ENCODE assay signal across 17 cellular contexts in genomic region chr1:202361224-202361623, GRCh38. TPM values are rescaled to one million over a fixed set of nuclear protein-coding genes. Genes with fewer than 3 reads are reported as not detected.
A peak's percentile ranks its signal among the peaks of the same experiment; 100 is the strongest.
DNase-seq lines count a peak whose midpoint lies in the region; ATAC-seq, FAIRE-seq and TF ChIP-seq lines count a peak whose summit lies in the region.
"Had no signal": no experiment of that assay in that cellular context is flagged by ENCODE, and none has a peak within 500 bp of the region (broad histone marks: within the 10 kb centered on the region; RNA-seq: fewer than 3 reads in every experiment).

No MANE protein-coding gene starts in this region.

- H3K79me2 ChIP-seq in H9 (ENCODE audit: insufficient read depth, low read length) (no peaks in the 10 kb centered on the region), SK-N-SH (ENCODE audit: insufficient read depth) (peaks cover 8% of the 10 kb centered on the region)

- H3K4me1 ChIP-seq in H9 (ENCODE audit: insufficient read depth, low read length) (peaks cover 3% of the 10 kb centered on the region; the same call in 1 of the 2 replicates), iPS-18a (ENCODE audit: control insufficient read depth, low read depth, low read length) (peaks cover 39% of the 10 kb centered on the region), SK-N-SH (ENCODE audit: control insufficient read depth in 1 of 2, insufficient read depth in 2 of 2, low read depth in 1 of 2, low read length in 1 of 2) (no peaks in the 10 kb centered on the region), tibial artery (peaks cover 0 to 19% (median 9%) of the 10 kb centered on the region in 4 donors)

- H3K4ac ChIP-seq in H9 (ENCODE audit: low read depth, low read length): no peak overlapping the region

- H2BK120ac ChIP-seq in H9 (ENCODE audit: low read depth, low read length, poor library complexity, severe bottlenecking): no peak overlapping the region

- CTCF ChIA-PET in WTC11 (lab: Charles Lee) (interaction anchor here (1.1 kb wide), 1 partner anchor 168 kb away, joined by 3 read pairs; no protein-coding TSS in a partner anchor), SK-N-SH (lab: Yijun Ruan, JAX) (interaction anchor here (0.9 kb wide), 1 partner anchor 12 kb away, joined by 3 read pairs; no protein-coding TSS in a partner anchor)

- no peak overlapping the region for H2BK5ac ChIP-seq in H9 (ENCODE audit: insufficient read length, low read length)

- H2AK5ac ChIP-seq in H9 (ENCODE audit: insufficient read length, low read length): no peak overlapping the region

- peaks cover 6% of the 10 kb centered on the region for H3K23me2 ChIP-seq in H9 (ENCODE audit: insufficient read length, low read depth, low read length, poor library complexity, severe bottlenecking)

- H3K9me3 ChIP-seq in H9 (ENCODE audit: control insufficient read depth, low read depth, low read length) (no peaks in the 10 kb centered on the region), iPS-18a (ENCODE audit: control insufficient read depth, low read depth, low read length) (peaks cover 2% of the 10 kb centered on the region), SK-N-SH (no peaks in the 10 kb centered on the region), tibial artery (no peaks in the 10 kb centered on the region)
- H3K9me3 ChIP-seq: BLaER1 had no signal

- no peak overlapping the region for H2BK15ac ChIP-seq in H9 (ENCODE audit: low read depth, low read length)

- H4K91ac ChIP-seq in H9 (ENCODE audit: insufficient read length, low read depth, low read length): no peak overlapping the region

- peaks cover 0 to 9% (median 4%) of the 10 kb centered on the region in 3 experiments; a peak in 3 of 7 replicates for H3K36me3 Mint-ChIP-seq in H9 (ENCODE audit: insufficient read depth in 1 of 3, low read depth in 3 of 3)
- H3K36me3 Mint-ChIP-seq in WTC11: peaks cover 12% of the 10 kb centered on the region
- H3K36me3 Mint-ChIP-seq: CD8-positive, alpha-beta T cell had no signal

- no peak overlapping the region for H3T11ph ChIP-seq in H9 (ENCODE audit: low read length)

- H3F3A ChIP-seq in SK-N-SH (replicated peaks; ENCODE audit: insufficient read depth): peaks cover 5% of the 10 kb centered on the region

- H3K36me3 ChIP-seq in iPS-18a (ENCODE audit: control insufficient read depth, low read depth, low read length): no peaks in the 10 kb centered on the region
- H3K36me3 ChIP-seq in SK-N-SH (replicated peaks in 1 of 2; ENCODE audit: control insufficient read depth in 1 of 2, insufficient read depth in 2 of 2, low read length in 1 of 2): no peaks in the 10 kb centered on the region
- no peaks in the 10 kb centered on the region for H3K36me3 ChIP-seq in tibial artery
- H3K36me3 ChIP-seq: BLaER1 had no signal

- H2AFZ ChIP-seq in H9 (ENCODE audit: low read length) (no peak overlapping the region), SK-N-SH (ENCODE audit: low read depth) (no peak overlapping the region)

- intact Hi-C loops in tibial artery (cut with DNase I; ENCODE audit: low total_unique reads): no loop called here

- peak; percentile 31 for ATAC-seq in WTC11
- ATAC-seq: CD8-positive, alpha-beta T cell had no signal

- TF ChIP-seq CTCF in H9 (conservative IDR thresholded peaks at IDR 0.05) (no peak), WTC11 (IDR thresholded peaks at IDR 0.05) (no peak), SK-N-SH (IDR thresholded peaks at IDR 0.05) (no peak), tibial artery (IDR thresholded peaks at IDR 0.05) (no peak)

- TF ChIP-seq EP300 in SK-N-SH (IDR thresholded peaks at IDR 0.05; ENCODE audit: borderline replicate concordance in 1 of 2, low read depth in 1 of 2, low read length in 1 of 2): no peak

- no peaks in the 10 kb centered on the region for H3K9me2 ChIP-seq in SK-N-SH

- no peak overlapping the region for H2BK12ac ChIP-seq in H9 (ENCODE audit: insufficient read length, low read depth, low read length)

- H4K8ac ChIP-seq in H9 (replicated peaks; ENCODE audit: insufficient read length, low read depth, low read length): no peak overlapping the region

- H3K4me1 Mint-ChIP-seq in H9 (peaks cover 45 to 46% of the 10 kb centered on the region in 2 experiments), WTC11 (peaks cover 50% of the 10 kb centered on the region)

- no peak overlapping the region for H3K14ac ChIP-seq in H9 (ENCODE audit: insufficient read depth, low read length)

- H3K23ac ChIP-seq in H9 (ENCODE audit: insufficient read length, low read depth, low read length): no peak overlapping the region

- WGBS in H9 (ENCODE audit: extremely low coverage, insufficient read length, low lambda C conversion rate): no CpG with 5 or more reads among the region's 2 CpGs
- WGBS in SK-N-SH (ENCODE audit: low lambda C conversion rate): 95% methylated on average over 2 of the region's 2 CpGs

- H3K18ac ChIP-seq in H9 (ENCODE audit: insufficient read length, low read depth, low read length): no peak overlapping the region

- H3K4me3 Mint-ChIP-seq in H9 (peak overlapping the region; percentile 12 to 65; a peak in 3 of 5 replicates), WTC11 (peak overlapping the region; percentile 26)
- H3K4me3 Mint-ChIP-seq: CD14-positive monocyte; CD8-positive, alpha-beta T cell; HFFc6 had no signal

- no peak overlapping the region for H3K9ac ChIP-seq in H9 (ENCODE audit: extremely low read depth, insufficient read length, low read length)
- H3K9ac ChIP-seq in iPS-18a (ENCODE audit: low read length): peak overlapping the region; percentile 9
- H3K9ac ChIP-seq in SK-N-SH: no peak overlapping the region
- H3K9ac ChIP-seq: BLaER1 had no signal

- H3K56ac ChIP-seq in H9 (ENCODE audit: insufficient read length, low read depth, low read length): no peak overlapping the region

- H3K27ac ChIP-seq in H9 (ENCODE audit: insufficient read length, low read depth, low read length) (peak overlapping the region; percentile 23), iPS-18a (ENCODE audit: low read length) (peak overlapping the region; percentile 64), SK-N-SH (ENCODE audit: low read depth in 2 of 2, low read length in 1 of 2) (no peak overlapping the region), tibial artery (no peak overlapping the region)
- H3K27ac ChIP-seq: BLaER1, HL-60 had no signal

- DNase-seq in H9: no peak
- no peak for DNase-seq in WTC11 (ENCODE audit: low spot score)
- no peak for DNase-seq in NCI-H748 (lab: John Stamatoyannopoulos, UW; ENCODE audit: unreplicated experiment)
- DNase-seq in urothelium cell line (ENCODE audit: low spot score): no peak
- no peak for DNase-seq in SK-N-SH
- no peak for DNase-seq in tibial artery
- DNase-seq: 8988T; Calu3; CD8-positive, alpha-beta T cell; DMS79 treated with DMSO at 0.1 percent for 48 hours; GF-D8; HCEC 1CT; HFFc6 had no signal

- H4K20me1 ChIP-seq in H9 (ENCODE audit: control insufficient read depth, insufficient read depth, insufficient read length) (no peaks in the 10 kb centered on the region), SK-N-SH (ENCODE audit: insufficient read depth) (0 out of 2 replicates have a peak, but pooled peaks cover 2% of the 10 kb centered on the region)
- H4K20me1 ChIP-seq: BLaER1 had no signal

- no peak for FAIRE-seq in urothelium cell line (lab: Jason Lieb, UNC)

- no peaks in the 10 kb centered on the region for H3K79me1 ChIP-seq in H9 (ENCODE audit: insufficient read depth, low read depth, low read length, poor library complexity, severe bottlenecking)

- H2BK20ac ChIP-seq in H9 (ENCODE audit: low read depth, low read length, poor library complexity, severe bottlenecking): no peak overlapping the region

- TF ChIP-seq RAD21 in SK-N-SH (IDR thresholded peaks at IDR 0.05; ENCODE audit: low read length): no peak

- H3K9me3 Mint-ChIP-seq in H9: peaks cover 4 to 9% of the 10 kb centered on the region in 2 experiments; a peak in 4 of 5 replicates
- peaks cover 13% of the 10 kb centered on the region for H3K9me3 Mint-ChIP-seq in WTC11
- H3K9me3 Mint-ChIP-seq: CD8-positive, alpha-beta T cell; HFFc6 had no signal

- H3K27ac Mint-ChIP-seq in H9: peak overlapping the region; percentile 35 to 97 (median 91)
- H3K27ac Mint-ChIP-seq in WTC11: peak overlapping the region; percentile 96
- H3K27ac Mint-ChIP-seq: CD14-positive monocyte; CD8-positive, alpha-beta T cell; HFFc6 had no signal

- no peaks in the 10 kb centered on the region for H3K27me3 ChIP-seq in H9 (ENCODE audit: insufficient read depth, low read length)
- no peaks in the 10 kb centered on the region for H3K27me3 ChIP-seq in iPS-18a (ENCODE audit: control insufficient read depth, insufficient read depth, low read length)
- no peaks in the 10 kb centered on the region for H3K27me3 ChIP-seq in SK-N-SH (ENCODE audit: insufficient read depth)
- no peaks in the 10 kb centered on the region for H3K27me3 ChIP-seq in tibial artery
- H3K27me3 ChIP-seq: BLaER1 had no signal

- H3K4me3 ChIP-seq in iPS-18a (ENCODE audit: low read length): peak overlapping the region; percentile 42
- H3K4me3 ChIP-seq in SK-N-SH (ENCODE audit: low read depth in 2 of 2, low read length in 1 of 2): no peak overlapping the region
- H3K4me3 ChIP-seq in tibial artery: no peak overlapping the region
- H3K4me3 ChIP-seq: BLaER1 had no signal

- no peak overlapping the region for H4K5ac ChIP-seq in H9 (ENCODE audit: insufficient read length, low read depth, low read length)

- POLR2A ChIA-PET in WTC11 (lab: Charles Lee) (interaction anchor here (0.6 kb wide), 1 partner anchor 250 kb away, joined by 3 read pairs; no protein-coding TSS in a partner anchor), SK-N-SH (lab: Yijun Ruan, JAX) (no interaction called here)

- H3K4me2 ChIP-seq in H9 (ENCODE audit: insufficient read depth, insufficient read length, low read length) (peak overlapping the region; percentile 48), SK-N-SH (no peak overlapping the region)
- H3K4me2 ChIP-seq: BLaER1 had no signal

- no peaks in the 10 kb centered on the region for H3K27me3 Mint-ChIP-seq in H9 (ENCODE audit: low read depth)
- no peaks in the 10 kb centered on the region; the same call in 1 of the 2 replicates for H3K27me3 Mint-ChIP-seq in WTC11 (ENCODE audit: low read depth)

TF ChIP-seq in WTC11, 78 proteins besides CTCF, POLR2A, EP300 and RAD21 (continues in another document):
- TF ChIP-seq SP1 (CRISPR knock-in tag; conservative IDR thresholded peaks at IDR 0.05) (no peak), ZNF232 (CRISPR knock-in tag; IDR thresholded peaks at IDR 0.05) (no peak), KAT7 (CRISPR knock-in tag; IDR thresholded peaks at IDR 0.05; ENCODE audit: borderline replicate concordance) (no peak)

RNA-seq across cellular contexts. Expression of gene PPP1R12B, which starts 12.7 kb away (rescaled TPM):
- 8.1 and 12.9 TPM in 2 replicates for total RNA-seq in H9 (2021)
- 19.2 to 22.6 TPM (median 19.8 TPM) in 3 replicates for total RNA-seq in WTC11 (2021)
- polyA plus RNA-seq in SK-N-SH (2012; rRNA removed): 2.8 and 5.3 TPM in 2 replicates
- 2.5 and 3.5 TPM in 2 replicates for polyA plus RNA-seq in SK-N-SH (2012; cell fraction: cytosol; rRNA removed)
- polyA plus RNA-seq in SK-N-SH (2012; cell fraction: nucleus; rRNA removed): 12.3 and 12.6 TPM in 2 replicates

RNA-seq across cellular contexts. Expression of gene UBE2T, which starts 19.5 kb away (rescaled TPM):
- total RNA-seq in H9 (2021) (50.9 and 56.0 TPM in 2 replicates), WTC11 (2021) (43.9 to 51.6 TPM (median 49.8 TPM) in 3 replicates)
- polyA plus RNA-seq in SK-N-SH (2012; rRNA removed): 72.2 and 88.7 TPM in 2 replicates
- 80.7 and 86.7 TPM in 2 replicates for polyA plus RNA-seq in SK-N-SH (2012; cell fraction: cytosol; rRNA removed)
- polyA plus RNA-seq in SK-N-SH (2012; cell fraction: nucleus; rRNA removed): 23.7 and 35.6 TPM in 2 replicates

Comparison
In these comparisons a context has a peak if more than half of its experiments do, and no peak if none do; other contexts are left out.
1. H3K27ac ChIP-seq: peak in H9 (single experiment) and iPS-18a (single experiment); none in SK-N-SH (0 of 2) and tibial artery (0 of 2).